9 cellular contexts compared by ENCODE assay signal in the genomic region with DNA sequence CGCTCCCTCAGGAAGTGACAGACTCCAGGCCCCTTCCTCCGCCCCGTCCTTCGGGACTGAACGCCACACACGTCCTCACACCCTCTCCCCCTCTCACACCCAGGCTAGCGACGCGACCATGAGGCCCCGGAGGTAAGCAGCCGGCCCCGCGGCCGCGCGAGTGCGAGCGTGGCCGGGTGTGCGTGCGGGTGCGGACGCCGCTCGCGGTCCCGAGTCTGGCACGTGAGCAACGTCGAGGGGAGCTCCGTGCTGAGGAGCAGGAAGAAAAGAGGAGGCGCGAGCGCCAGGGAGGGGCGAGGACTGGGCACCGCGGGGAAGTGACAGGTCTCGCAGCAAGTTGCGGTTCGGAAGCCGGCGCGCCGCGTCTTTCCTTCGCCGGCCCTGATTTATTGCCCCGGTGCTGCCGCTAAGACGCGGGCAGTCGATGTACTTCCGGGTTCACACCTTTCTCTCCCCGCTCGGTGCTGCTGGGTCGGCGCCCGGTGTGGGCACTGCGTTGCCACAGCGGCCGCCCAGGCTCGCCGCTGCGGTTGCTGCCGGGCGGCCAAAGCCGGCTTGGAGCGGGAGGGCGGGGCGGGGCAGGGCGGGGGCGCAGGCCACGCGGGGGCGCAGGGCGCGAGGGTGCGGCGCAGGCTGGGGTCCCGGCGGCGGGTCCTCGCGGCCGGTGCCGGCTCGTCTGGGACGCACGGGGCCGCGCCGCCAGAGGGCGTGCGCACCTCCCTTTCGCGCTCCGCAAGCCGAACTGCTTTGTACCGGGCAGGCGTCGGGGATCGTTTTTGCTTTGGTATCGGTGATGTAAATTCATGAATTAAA. TPM values are rescaled to one million over a fixed set of nuclear protein-coding genes. Genes with fewer than 3 reads are reported as not detected.
DNase-seq lines count a peak whose midpoint lies in the region; ATAC-seq and TF ChIP-seq lines count a peak whose summit lies in the region.
"Had no signal": no experiment of that assay in that cellular context is flagged by ENCODE, and none has a peak within 500 bp of the region (broad histone marks: within the 10 kb centered on the region; RNA-seq: fewer than 3 reads in every experiment).

No MANE protein-coding gene starts in this region.

- POLR2A ChIA-PET in T-cell (lab: Charles Lee) = interaction anchor here in 1 of 2 donors (0.6 kb wide), 1 partner anchor 16 kb away, joined by 5 read pairs; a partner anchor contains a TSS

- peaks cover 0 to 3% (median 0%) of the 10 kb centered on the region in 4 donors for H3K4me1 ChIP-seq in right lobe of liver
- H3K4me1 ChIP-seq in effector memory CD4-positive, alpha-beta T cell (ENCODE audit: control insufficient read depth, insufficient read depth, low read length, poor library complexity, severe bottlenecking) = no peaks in the 10 kb centered on the region

- DNase-seq in D341Med (ENCODE audit: low spot score) = peak; percentile 92
- DNase-seq in T-cell = peak in 14 of 34 experiments; percentile 9 to 36 (median 14)
- peak; percentile 50 for DNase-seq in choroid plexus epithelial cell (ENCODE audit: low read depth)
- peak in 1 of 3 donors; percentile 34 for DNase-seq in right lobe of liver
- DNase-seq in stimulated activated CD8-positive, alpha-beta memory T cell treated with anti-CD3 and anti-CD28 coated beads, Interleukin-15, amount 100 ng/mL, for 24 hours (ENCODE audit: low read depth) = peak; percentile 8
- DNase-seq in effector memory CD4-positive, alpha-beta T cell = no peak
- DNase-seq in NOMO-1 treated with DMSO at 0.1 percent for 48 hours (lab: John Stamatoyannopoulos, UW; ENCODE audit: unreplicated experiment) = no peak

- TF ChIP-seq CTCF in choroid plexus epithelial cell (conservative IDR thresholded peaks at IDR 0.05; ENCODE audit: low read depth, low read length) (peak; percentile 58), right lobe of liver (IDR thresholded peaks at IDR 0.05) (peak in 3 of 4 donors; percentile 33 to 74 (median 44))

- H3K4me1 Mint-ChIP-seq in T-cell = peaks cover 0 to 10% (median 8%) of the 10 kb centered on the region in 3 donors

- no peaks in the 10 kb centered on the region for H3K36me3 Mint-ChIP-seq in T-cell

- peaks cover 40 to 51% of the 10 kb centered on the region in 2 donors for H3K27me3 Mint-ChIP-seq in T-cell

- H3K27ac ChIP-seq in right lobe of liver = no peak overlapping the region
- no peak overlapping the region for H3K27ac ChIP-seq in effector memory CD4-positive, alpha-beta T cell (ENCODE audit: insufficient read depth, low read length, poor library complexity, severe bottlenecking)

- no peak overlapping the region for H3K27ac Mint-ChIP-seq in T-cell

- intact Hi-C loops in right lobe of liver (cut with DNase I) = no loop called here

- 9% methylated on average over 27 of the region's 103 CpGs for WGBS in right lobe of liver (ENCODE audit: insufficient coverage, low coverage, low lambda C conversion rate, missing lambda C conversion rate)

- peaks cover 11 to 12% of the 10 kb centered on the region in 2 donors for H3K27me3 ChIP-seq in right lobe of liver
- H3K27me3 ChIP-seq in effector memory CD4-positive, alpha-beta T cell (replicated peaks; ENCODE audit: control insufficient read depth, insufficient read depth, low read length, poor library complexity, severe bottlenecking) = peaks cover 30% of the 10 kb centered on the region

- no peak for TF ChIP-seq POLR2A in right lobe of liver (IDR thresholded peaks at IDR 0.05)

- no peaks in the 10 kb centered on the region for H3K36me3 ChIP-seq in right lobe of liver
- H3K36me3 ChIP-seq in effector memory CD4-positive, alpha-beta T cell (ENCODE audit: control insufficient read depth, insufficient read depth, low read length) = no peaks in the 10 kb centered on the region

- no peaks in the 10 kb centered on the region for H3K9me3 ChIP-seq in right lobe of liver
- no peaks in the 10 kb centered on the region for H3K9me3 ChIP-seq in effector memory CD4-positive, alpha-beta T cell (ENCODE audit: control insufficient read depth, low read length)

- peak overlapping the region; percentile 45 for H3K4me3 ChIP-seq in choroid plexus epithelial cell (ENCODE audit: low read depth, low read length)
- H3K4me3 ChIP-seq in right lobe of liver = peak overlapping the region in 1 of 3 donors; percentile 34
- no peak overlapping the region for H3K4me3 ChIP-seq in effector memory CD4-positive, alpha-beta T cell (ENCODE audit: insufficient read depth, low read depth, low read length, poor library complexity, severe bottlenecking)

- ATAC-seq in GM21723 (IDR thresholded peaks at IDR 0.05; ENCODE audit: unreplicated experiment) = peak; percentile 85
- peak; percentile 34 to 75 (median 52) for ATAC-seq in T-cell (replicated peaks in 1 of 4)
- ATAC-seq in right lobe of liver = peak; percentile 75 to 81 (median 78)

- H3K4me3 Mint-ChIP-seq in T-cell = peak overlapping the region; percentile 24 to 57 (median 32)

- CTCF ChIA-PET in T-cell (lab: Charles Lee) = interaction anchor here in 1 of 2 donors (0.6 kb wide), 1 partner anchor 137 kb away, joined by 3 read pairs; no protein-coding TSS in a partner anchor

- peaks cover 0 to 4% (median 2%) of the 10 kb centered on the region in 3 donors for H3K9me3 Mint-ChIP-seq in T-cell

RNA-seq across cellular contexts. Expression of a gene that starts 15.8 kb away (rescaled TPM):
- under 1 TPM in 3 of 5 donors, not detected in 2; 0.20 to 0.41 (median 0.22) TPM for total RNA-seq in T-cell
- not detected for total RNA-seq in right lobe of liver
- total RNA-seq: mononuclear cell had no signal

Comparison
In these comparisons a context has a peak if more than half of its experiments do, and no peak if none do; other contexts are left out.
1. DNase-seq: peak in D341Med (single experiment), choroid plexus epithelial cell (single experiment) and stimulated activated CD8-positive, alpha-beta memory T cell treated with anti-CD3 and anti-CD28 coated beads, Interleukin-15, amount 100 ng/mL, for 24 hours (single experiment); none in effector memory CD4-positive, alpha-beta T cell (0 of 3) and NOMO-1 treated with DMSO at 0.1 percent for 48 hours (single experiment).
2. Peak in every context shown above with its lines, with median percentiles within 50 percentile points of each other: ATAC-seq.